ENCODE assay signal across 29 cellular contexts in genomic region chr6:113475392-113475791, GRCh38.
"Had no signal": no experiment of that assay in that cellular context is flagged by ENCODE, and none has a peak within 500 bp of the region (broad histone marks: within the 10 kb centered on the region; RNA-seq: fewer than 3 reads in every experiment).

No MANE protein-coding gene starts in this region.

- H3K27me3 ChIP-seq: adrenal gland, body of pancreas, esophagus muscularis mucosa, foreskin keratinocyte, gastroesophageal sphincter had no signal

- H3K36me3 ChIP-seq: adrenal gland, esophagus muscularis mucosa, gastroesophageal sphincter had no signal

- H3K4me1 ChIP-seq: adrenal gland, foreskin keratinocyte had no signal

- H3K27ac ChIP-seq: adrenal gland, body of pancreas, esophagus muscularis mucosa, foreskin keratinocyte, gastroesophageal sphincter had no signal

- DNase-seq: activated CD4-positive, alpha-beta memory T cell treated with anti-CD3 and anti-CD28 coated beads, Interleukin-2, amount 10 ng/mL, durations not matched to agents 7 days and 5 days; activated CD4-positive, alpha-beta T cell treated with anti-CD3 and anti-CD28 coated beads for 36 hours; activated CD4-positive, alpha-beta T cell treated with anti-CD3 and anti-CD28 coated beads, Interleukin-2, amount 10 ng/mL, durations not matched to agents 7 days and 5 days; activated CD4-positive, alpha-beta T cell treated with anti-CD3 and anti-CD28 coated beads, Interleukin-2, amount 50 U/mL, for 4 hours; activated CD4-positive, CD25-positive, alpha-beta regulatory T cell; activated CD4-positive, CD25-positive, alpha-beta regulatory T cell treated with anti-CD3 and anti-CD28 coated beads, Interleukin-2, amount 50 U/mL, for 72 hours; activated CD8-positive, alpha-beta memory T cell treated with anti-CD3 and anti-CD28 coated beads, Interleukin-2, amount 50 U/mL, for 48 hours; activated effector memory CD4-positive, alpha-beta T cell treated with Interleukin-2 at 50 U/mL for 16 hours; activated gamma-delta T cell treated with Interleukin-2 at 50 U/mL for 16 hours; activated naive CD4-positive, alpha-beta T cell treated with Interleukin-2 at 50 U/mL for 16 hours; activated naive CD8-positive, alpha-beta T cell treated with anti-CD3 and anti-CD28 coated beads for 36 hours; activated naive CD8-positive, alpha-beta T cell treated with anti-CD3 and anti-CD28 coated beads, Interleukin-2, amount 50 U/mL, for 24 hours; activated T-cell treated with anti-CD3 and anti-CD28 coated beads for 4 hours; activated T-cell treated with anti-CD3 and anti-CD28 coated beads, Interleukin-2, amount 50 U/mL, for 24 hours; activated T-cell treated with anti-CD3 and anti-CD28 coated beads, Interleukin-2, amount 50 U/mL, for 72 hours; adrenal gland; caudate nucleus; cortex of kidney; dermis blood vessel endothelial cell; effector CD4-positive, alpha-beta T cell; effector memory CD8-positive, alpha-beta T cell; erythroblast; foreskin keratinocyte; T-helper 1 cell; T-helper 17 cell; T1000 had no signal

- H3K4me3 ChIP-seq: adrenal gland, body of pancreas, esophagus muscularis mucosa, gastroesophageal sphincter had no signal

- H3K9me3 ChIP-seq: body of pancreas, esophagus muscularis mucosa, gastroesophageal sphincter had no signal

- ATAC-seq: activated CD4-positive, alpha-beta T cell treated with anti-CD3 and anti-CD28 coated beads for 36 hours; activated naive CD8-positive, alpha-beta T cell treated with anti-CD3 and anti-CD28 coated beads, Interleukin-2, amount 50 U/mL, for 24 hours; activated T-cell treated with anti-CD3 and anti-CD28 coated beads, Interleukin-2, amount 50 U/mL, for 72 hours; body of pancreas; effector memory CD8-positive, alpha-beta T cell; foreskin keratinocyte; gastroesophageal sphincter; T-helper 17 cell had no signal
